8 cellular contexts compared by ENCODE assay signal in genomic region chr9:133406480-133407307, GRCh38. TPM values are rescaled to one million over a fixed set of nuclear protein-coding genes. Genes with fewer than 3 reads are reported as not detected.
DNase-seq lines count a peak whose midpoint lies in the region; ATAC-seq, FAIRE-seq and TF ChIP-seq lines count a peak whose summit lies in the region.

No MANE protein-coding gene starts in this region.

- peak; percentile 95 for TF ChIP-seq CTCF in kidney (IDR thresholded peaks at IDR 0.05; ENCODE audit: borderline replicate concordance, extremely low read depth, insufficient read depth)

- CTCF ChIA-PET in HEK293T (lab: Yijun Ruan, JAX): no interaction called here

- in situ Hi-C loops in Caki2 (cut with HindIII; ENCODE audit: low pct_unique_long_range_greater_than_20kb, low sequenced_read_pairs) (no loop called here), T47D (cut with HindIII; ENCODE audit: low pct_unique_long_range_greater_than_20kb, low sequenced_read_pairs) (no loop called here)

- H3K4me1 ChIP-seq in kidney (ENCODE audit: control insufficient read depth in 1 of 2, insufficient read depth in 1 of 2, low read depth in 1 of 2, low read length in 2 of 2): no peaks in the 10 kb centered on the region

- ATAC-seq in HG02973 (IDR thresholded peaks at IDR 0.05; ENCODE audit: unreplicated experiment): no peak

- no peak overlapping the region for H3K9ac ChIP-seq in kidney (ENCODE audit: low read length in 2 of 2)

- peak overlapping the region in 1 of 2 donors; percentile 9 for H3K27ac ChIP-seq in kidney (ENCODE audit: low read depth in 2 of 2, low read length in 2 of 2)

- no peaks in the 10 kb centered on the region for H3K9me3 ChIP-seq in kidney (ENCODE audit: control insufficient read depth in 1 of 2, low read length in 2 of 2)

- H3K4me3 ChIP-seq in kidney (ENCODE audit: low read length in 2 of 2): no peak overlapping the region

- intact Hi-C loops in kidney (cut with DNase I): loop anchor here (5.0 kb wide), 1 partner anchor 81 kb away; no protein-coding TSS in a partner anchor

- no peak for FAIRE-seq in kidney (lab: Jason Lieb, UNC)

- POLR2A ChIA-PET in HEK293T (lab: Yijun Ruan, JAX): no interaction called here

- DNase-seq in Caki2 (ENCODE audit: low read depth) (peak; percentile 52), HEK293T (ENCODE audit: extremely low spot score) (peak; percentile 89), NCI-H2196 treated with DMSO at 0.1 percent for 48 hours (lab: John Stamatoyannopoulos, UW; ENCODE audit: unreplicated experiment) (peak; percentile 68), T47D (ENCODE audit: low read depth in 1 of 2, low spot score in 1 of 2) (peak; percentile 83 to 87), kidney (peak; percentile 90)
- DNase-seq in activated CD4-positive, CD25-positive, alpha-beta regulatory T cell treated with anti-CD3 and anti-CD28 coated beads, Interleukin-2, amount 50 U/mL, for 16 hours (ENCODE audit: low read depth, low spot score): peak; percentile 49
- DNase-seq in stimulated activated CD4-positive, alpha-beta T cell treated with anti-CD3 and anti-CD28 coated beads, Interleukin-1b, Interleukin-23, amount 100 ng/mL, for 24 hours (ENCODE audit: low read depth in 4 of 4, low spot score in 1 of 4): peak; percentile 67 to 78 (median 70)

- H3K36me3 ChIP-seq in kidney (ENCODE audit: control insufficient read depth in 1 of 2, insufficient read depth in 2 of 2, low read length in 2 of 2): peaks cover 12 to 17% of the 10 kb centered on the region in 2 donors

TF ChIP-seq in HEK293T, 16 proteins besides CTCF, POLR2A, EP300 and RAD21:
- no peak for TF ChIP-seq ELF4 (IDR thresholded peaks at IDR 0.05)
- TF ChIP-seq FOXK2 (IDR thresholded peaks at IDR 0.05): no peak
- TF ChIP-seq FOXA1 (IDR thresholded peaks at IDR 0.05): no peak
- TF ChIP-seq, protein P1, sequence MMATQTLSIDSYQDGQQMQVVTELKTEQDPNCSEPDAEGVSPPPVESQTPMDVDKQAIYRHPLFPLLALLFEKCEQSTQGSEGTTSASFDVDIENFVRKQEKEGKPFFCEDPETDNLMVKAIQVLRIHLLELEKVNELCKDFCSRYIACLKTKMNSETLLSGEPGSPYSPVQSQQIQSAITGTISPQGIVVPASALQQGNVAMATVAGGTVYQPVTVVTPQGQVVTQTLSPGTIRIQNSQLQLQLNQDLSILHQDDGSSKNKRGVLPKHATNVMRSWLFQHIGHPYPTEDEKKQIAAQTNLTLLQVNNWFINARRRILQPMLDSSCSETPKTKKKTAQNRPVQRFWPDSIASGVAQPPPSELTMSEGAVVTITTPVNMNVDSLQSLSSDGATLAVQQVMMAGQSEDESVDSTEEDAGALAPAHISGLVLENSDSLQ (IDR thresholded peaks at IDR 0.05): no peak

RNA-seq across cellular contexts. Expression of gene REXO4, which starts 11.1 kb away (rescaled TPM):
- total RNA-seq in Caki2 (2014; rRNA removed; shearing (Covaris generic); ENCODE audit: low replicate concordance): 27.5 and 35.4 TPM in 2 replicates
- total RNA-seq in kidney: 17.5 TPM
- polyA plus RNA-seq in kidney (ENCODE audit: insufficient read depth, low read depth, low replicate concordance): 18.6 TPM

RNA-seq across cellular contexts. Expression of gene ADAMTS13, which starts 15.5 kb away (rescaled TPM):
- 3.0 and 3.7 TPM in 2 replicates for total RNA-seq in Caki2 (2014; rRNA removed; shearing (Covaris generic); ENCODE audit: low replicate concordance)
- total RNA-seq in kidney: 3.1 TPM
- 3.6 TPM for polyA plus RNA-seq in kidney (ENCODE audit: insufficient read depth, low read depth, low replicate concordance)

RNA-seq across cellular contexts. Expression of gene STKLD1, which starts 30.5 kb away (rescaled TPM):
- total RNA-seq in Caki2 (2014; rRNA removed; shearing (Covaris generic); ENCODE audit: low replicate concordance): 0.17 TPM in 1 of 2 replicates, not detected in the other
- total RNA-seq in kidney: 1.9 TPM
- 4.0 TPM for polyA plus RNA-seq in kidney (ENCODE audit: insufficient read depth, low read depth, low replicate concordance)

RNA-seq across cellular contexts. Expression of gene SURF4, which starts 30.8 kb away (rescaled TPM):
- 370 and 393 TPM in 2 replicates for total RNA-seq in Caki2 (2014; rRNA removed; shearing (Covaris generic); ENCODE audit: low replicate concordance)
- total RNA-seq in kidney: 138 TPM
- polyA plus RNA-seq in kidney (ENCODE audit: insufficient read depth, low read depth, low replicate concordance): 121 TPM

RNA-seq across cellular contexts. Expression of gene SURF2, which starts 50.3 kb away (rescaled TPM):
- total RNA-seq in Caki2 (2014; rRNA removed; shearing (Covaris generic); ENCODE audit: low replicate concordance): 13.6 and 26.0 TPM in 2 replicates
- total RNA-seq in kidney: 23.5 TPM
- 61.2 TPM for polyA plus RNA-seq in kidney (ENCODE audit: insufficient read depth, low read depth, low replicate concordance)
